In the genomic region with DNA sequence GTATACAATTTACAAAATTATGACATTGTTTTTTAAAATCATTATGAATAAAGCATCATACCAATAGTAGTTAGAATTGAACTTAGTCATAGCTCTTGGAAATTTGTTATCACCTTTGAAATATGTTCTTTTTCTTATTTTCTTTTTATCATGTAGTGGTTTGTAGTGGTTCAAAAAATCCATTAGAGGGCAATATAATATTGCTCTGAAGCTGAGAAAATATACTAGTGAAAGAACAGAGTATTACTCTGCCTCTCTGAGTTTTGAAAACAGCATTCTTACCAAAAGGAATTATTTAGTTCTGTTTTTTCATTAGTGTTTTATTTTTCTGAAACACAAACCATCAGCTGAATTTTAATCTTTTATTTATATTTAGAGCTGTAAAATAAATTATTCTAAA, we compare ENCODE assay signal across 9 cellular contexts.
A peak's percentile ranks its signal among the peaks of the same experiment; 100 is the strongest.
DNase-seq lines count a peak whose midpoint lies in the region; ATAC-seq and TF ChIP-seq lines count a peak whose summit lies in the region.
"Had no signal": no experiment of that assay in that cellular context is flagged by ENCODE, and none has a peak within 500 bp of the region (broad histone marks: within the 10 kb centered on the region; RNA-seq: fewer than 3 reads in every experiment).

No MANE protein-coding gene starts in this region.

- no peaks in the 10 kb centered on the region for H3K36me3 ChIP-seq in Caco-2 (ENCODE audit: control insufficient read depth, insufficient read depth, low read length)

- CTCF ChIA-PET in activated CD8-positive, alpha-beta memory T cell treated with anti-CD3 and anti-CD28 coated beads, Interleukin-2, amount 10 ng/mL, durations not matched to agents 7 days and 5 days (lab: Charles Lee): interaction anchor here (0.7 to 0.9 kb wide), 2 partner anchors 757 to 760 kb away, joined by 3 to 5 read pairs; no protein-coding TSS in a partner anchor
- CTCF ChIA-PET in Caco-2 (lab: Charles Lee): no interaction called here

- BruUV-seq in Caco-2 (replicated peaks; lab: Mats Ljungman, UMichigan): no TSS peak

- in situ Hi-C loops in KBM-7 (cut with MboI; ENCODE audit: low pct_unique_long_range_greater_than_20kb, low sequenced_read_pairs): loop anchor here (25.0 kb wide), 1 partner anchor 748 kb away; no protein-coding TSS in a partner anchor

- intact Hi-C loops in Caco-2 (cut with micrococcal nuclease; ENCODE audit: unreplicated experiment): loop anchor here (1.0 to 5.0 kb wide), 2 partner anchors 318 to 758 kb away; no protein-coding TSS in a partner anchor

- H3K9me3 Mint-ChIP-seq in activated CD8-positive, alpha-beta memory T cell treated with anti-CD3 and anti-CD28 coated beads, Interleukin-2, amount 10 ng/mL, durations not matched to agents 7 days and 5 days (ENCODE audit: low read depth): no peaks in the 10 kb centered on the region
- H3K9me3 Mint-ChIP-seq in Caco-2 (ENCODE audit: unreplicated experiment) (no peaks in the 10 kb centered on the region), nephron progenitor cell (peaks cover 4% of the 10 kb centered on the region)

- H3K4me1 Mint-ChIP-seq in activated CD8-positive, alpha-beta memory T cell treated with anti-CD3 and anti-CD28 coated beads, Interleukin-2, amount 10 ng/mL, durations not matched to agents 7 days and 5 days: no peaks in the 10 kb centered on the region
- H3K4me1 Mint-ChIP-seq in Caco-2 (ENCODE audit: low read depth, unreplicated experiment) (no peaks in the 10 kb centered on the region), nephron progenitor cell (no peaks in the 10 kb centered on the region)

- H3K4me3 ChIP-seq in Caco-2 (ENCODE audit: low read depth, low read length): no peak overlapping the region

- ATAC-seq in activated CD8-positive, alpha-beta memory T cell treated with anti-CD3 and anti-CD28 coated beads, Interleukin-2, amount 10 ng/mL, durations not matched to agents 7 days and 5 days: no peak
- no peak for ATAC-seq in HG02840 (IDR thresholded peaks at IDR 0.05; ENCODE audit: low FRiP score, unreplicated experiment)

- H3K4me3 Mint-ChIP-seq in activated CD8-positive, alpha-beta memory T cell treated with anti-CD3 and anti-CD28 coated beads, Interleukin-2, amount 10 ng/mL, durations not matched to agents 7 days and 5 days: no peak overlapping the region
- H3K4me3 Mint-ChIP-seq in Caco-2 (ENCODE audit: unreplicated experiment) (no peak overlapping the region), nephron progenitor cell (no peak overlapping the region)

- peaks cover 3% of the 10 kb centered on the region for H3K27me3 Mint-ChIP-seq in activated CD8-positive, alpha-beta memory T cell treated with anti-CD3 and anti-CD28 coated beads, Interleukin-2, amount 10 ng/mL, durations not matched to agents 7 days and 5 days
- H3K27me3 Mint-ChIP-seq in Caco-2 (ENCODE audit: insufficient read depth, unreplicated experiment): peaks cover 5% of the 10 kb centered on the region
- H3K27me3 Mint-ChIP-seq in nephron progenitor cell (ENCODE audit: low read depth, poor library complexity): peaks cover 4% of the 10 kb centered on the region

- no peak overlapping the region for H3K27ac ChIP-seq in VCaP

- no peaks in the 10 kb centered on the region for H3K4me1 ChIP-seq in Caco-2

- POLR2A ChIA-PET in Caco-2 (lab: Charles Lee): no interaction called here

- H3K36me3 Mint-ChIP-seq in activated CD8-positive, alpha-beta memory T cell treated with anti-CD3 and anti-CD28 coated beads, Interleukin-2, amount 10 ng/mL, durations not matched to agents 7 days and 5 days: no peaks in the 10 kb centered on the region
- H3K36me3 Mint-ChIP-seq in Caco-2 (ENCODE audit: insufficient read depth, unreplicated experiment): no peaks in the 10 kb centered on the region
- H3K36me3 Mint-ChIP-seq in nephron progenitor cell (ENCODE audit: low read depth): no peaks in the 10 kb centered on the region

- H3K9me3 ChIP-seq in Caco-2: no peaks in the 10 kb centered on the region; the same call in 1 of the 2 replicates

- no peak overlapping the region for H3K27ac Mint-ChIP-seq in activated CD8-positive, alpha-beta memory T cell treated with anti-CD3 and anti-CD28 coated beads, Interleukin-2, amount 10 ng/mL, durations not matched to agents 7 days and 5 days
- no peak overlapping the region for H3K27ac Mint-ChIP-seq in Caco-2 (ENCODE audit: unreplicated experiment)
- H3K27ac Mint-ChIP-seq in nephron progenitor cell: no peak overlapping the region

- DNase-seq in GF-D8 (lab: John Stamatoyannopoulos, UW) (peak; percentile 2), KBM-7 (peak; percentile 18), lung microvascular endothelial cell (ENCODE audit: low read depth in 2 of 2) (peak; percentile 12 to 27), Caco-2 (no peak), nephron progenitor cell (no peak)
- no peak for DNase-seq in activated CD8-positive, alpha-beta memory T cell treated with anti-CD3 and anti-CD28 coated beads, Interleukin-2, amount 10 ng/mL, durations not matched to agents 7 days and 5 days
- DNase-seq: head of caudate nucleus had no signal

- H3K27me3 ChIP-seq in Caco-2 (replicated peaks; ENCODE audit: control insufficient read depth, insufficient read depth, low read length): no peaks in the 10 kb centered on the region

- TF ChIP-seq CTCF in VCaP (conservative IDR thresholded peaks at IDR 0.05): peak; percentile 84
- TF ChIP-seq CTCF in Caco-2 (IDR thresholded peaks at IDR 0.05; ENCODE audit: insufficient read depth in 1 of 2, low read depth in 1 of 2, low read length in 1 of 2, severe bottlenecking in 1 of 2, unreplicated experiment in 1 of 2): peak in 1 of 2 experiments; percentile 40
- no peak for TF ChIP-seq CTCF in nephron progenitor cell (IDR thresholded peaks at IDR 0.05)

Comparison
In these comparisons a context has a peak if more than half of its experiments do, and no peak if none do; other contexts are left out.
1. DNase-seq: peak in GF-D8 (single experiment), KBM-7 (single experiment) and lung microvascular endothelial cell (2 of 2); none in activated CD8-positive, alpha-beta memory T cell treated with anti-CD3 and anti-CD28 coated beads, Interleukin-2, amount 10 ng/mL, durations not matched to agents 7 days and 5 days (single experiment), Caco-2 (0 of 2) and nephron progenitor cell (single experiment).